Comparison of ENCODE assay signal across 1 cellular context in the genomic region with DNA sequence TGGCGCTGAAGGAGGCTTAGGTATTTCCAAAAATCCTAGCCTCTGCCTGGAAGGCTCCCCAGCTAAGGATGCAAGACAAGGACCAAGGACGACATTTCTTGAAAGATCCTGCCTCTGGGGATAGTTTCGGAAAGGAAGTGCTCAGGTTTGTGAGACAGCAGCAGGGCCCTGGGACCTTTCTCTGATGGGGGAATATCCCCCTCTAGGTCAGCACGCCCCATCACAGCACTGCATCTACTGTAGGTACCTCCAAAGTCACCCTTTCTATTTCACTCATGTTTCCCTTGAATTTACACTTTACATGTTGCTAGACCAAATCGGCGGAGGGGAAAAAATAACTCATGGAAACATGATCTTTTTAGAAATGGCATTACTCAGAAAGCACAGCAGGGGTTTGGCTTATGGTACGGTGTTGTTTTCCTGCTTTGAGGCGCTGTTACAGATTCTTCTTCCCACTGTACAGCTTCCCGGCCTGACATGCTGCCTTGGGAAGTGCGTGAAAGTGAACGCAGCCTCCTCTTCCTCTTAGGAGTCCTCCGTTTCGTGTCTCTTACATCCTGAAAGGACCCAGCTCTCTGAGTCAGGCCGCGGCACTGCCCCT.
TF ChIP-seq lines count a peak whose summit lies in the region.

No MANE protein-coding gene starts in this region.

TF ChIP-seq in SK-N-SH treated with all-trans-retinoic acid at 6 μM for 48 hours, 23 proteins besides CTCF, POLR2A, EP300 and RAD21 (continued from another document):
- TF ChIP-seq, protein P1, sequence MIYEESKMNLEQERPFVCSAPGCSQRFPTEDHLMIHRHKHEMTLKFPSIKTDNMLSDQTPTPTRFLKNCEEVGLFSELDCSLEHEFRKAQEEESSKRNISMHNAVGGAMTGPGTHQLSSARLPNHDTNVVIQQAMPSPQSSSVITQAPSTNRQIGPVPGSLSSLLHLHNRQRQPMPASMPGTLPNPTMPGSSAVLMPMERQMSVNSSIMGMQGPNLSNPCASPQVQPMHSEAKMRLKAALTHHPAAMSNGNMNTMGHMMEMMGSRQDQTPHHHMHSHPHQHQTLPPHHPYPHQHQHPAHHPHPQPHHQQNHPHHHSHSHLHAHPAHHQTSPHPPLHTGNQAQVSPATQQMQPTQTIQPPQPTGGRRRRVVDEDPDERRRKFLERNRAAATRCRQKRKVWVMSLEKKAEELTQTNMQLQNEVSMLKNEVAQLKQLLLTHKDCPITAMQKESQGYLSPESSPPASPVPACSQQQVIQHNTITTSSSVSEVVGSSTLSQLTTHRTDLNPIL (CRISPR knock-in tag; IDR thresholded peaks at IDR 0.05; ENCODE audit: low read depth): no peak
- TF ChIP-seq ZC3H10 (CRISPR knock-in tag; IDR thresholded peaks at IDR 0.05): no peak
